ENCODE assay signal across 9 cellular contexts in genomic region chr4:6658204-6658585, GRCh38. TPM values are rescaled to one million over a fixed set of nuclear protein-coding genes. Genes with fewer than 3 reads are reported as not detected.
A peak's percentile ranks its signal among the peaks of the same experiment; 100 is the strongest.
DNase-seq lines count a peak whose midpoint lies in the region; ATAC-seq and TF ChIP-seq lines count a peak whose summit lies in the region.
"Had no signal": no experiment of that assay in that cellular context is flagged by ENCODE, and none has a peak within 500 bp of the region (broad histone marks: within the 10 kb centered on the region; RNA-seq: fewer than 3 reads in every experiment).

No MANE protein-coding gene starts in this region.

- no peak overlapping the region for H3K27ac Mint-ChIP-seq in activated CD8-positive, alpha-beta memory T cell treated with anti-CD3 and anti-CD28 coated beads, Interleukin-2, amount 10 ng/mL, durations not matched to agents 7 days and 5 days
- H3K27ac Mint-ChIP-seq: nephron progenitor cell had no signal

- CTCF ChIA-PET in activated CD8-positive, alpha-beta memory T cell treated with anti-CD3 and anti-CD28 coated beads, Interleukin-2, amount 10 ng/mL, durations not matched to agents 7 days and 5 days (lab: Charles Lee) = interaction anchor here (1.2 to 1.7 kb wide), 5 partner anchors 10 to 425 kb away, joined by 3 to 5 read pairs (median 3); partner anchors contain the start of genes BLOC1S4 and MAN2B2

- no peak for TF ChIP-seq POLR2A in tibial nerve (IDR thresholded peaks at IDR 0.05)

- no peaks in the 10 kb centered on the region for H3K9me3 ChIP-seq in colonic mucosa
- H3K9me3 ChIP-seq in mucosa of stomach (ENCODE audit: control insufficient read depth, low read length) = no peaks in the 10 kb centered on the region
- no peaks in the 10 kb centered on the region for H3K9me3 ChIP-seq in tibial nerve

- H3K9me3 Mint-ChIP-seq in activated CD8-positive, alpha-beta memory T cell treated with anti-CD3 and anti-CD28 coated beads, Interleukin-2, amount 10 ng/mL, durations not matched to agents 7 days and 5 days (ENCODE audit: low read depth) = no peaks in the 10 kb centered on the region

- intact Hi-C loops in colonic mucosa (cut with DNase I) = no loop called here

- TF ChIP-seq CTCF in colonic mucosa (IDR thresholded peaks at IDR 0.05) (no peak), tibial nerve (IDR thresholded peaks at IDR 0.05) (no peak)

- H3K4me1 ChIP-seq in colonic mucosa (no peaks in the 10 kb centered on the region), mucosa of stomach (ENCODE audit: control insufficient read depth, insufficient read depth, low read length) (peaks cover 6% of the 10 kb centered on the region), tibial nerve (peaks cover 0 to 16% (median 5%) of the 10 kb centered on the region in 4 donors)

- ATAC-seq in activated CD8-positive, alpha-beta memory T cell treated with anti-CD3 and anti-CD28 coated beads, Interleukin-2, amount 10 ng/mL, durations not matched to agents 7 days and 5 days = no peak
- ATAC-seq in HG03439 (IDR thresholded peaks at IDR 0.05; ENCODE audit: unreplicated experiment) (no peak), GM21619 (IDR thresholded peaks at IDR 0.05; ENCODE audit: unreplicated experiment) (no peak)

- H3K36me3 ChIP-seq in colonic mucosa (no peaks in the 10 kb centered on the region), mucosa of stomach (ENCODE audit: control insufficient read depth, insufficient read depth, low read length) (no peaks in the 10 kb centered on the region), tibial nerve (no peaks in the 10 kb centered on the region)

- H3K4me3 ChIP-seq in colonic mucosa (no peak overlapping the region), mucosa of stomach (ENCODE audit: low read length) (no peak overlapping the region), tibial nerve (peak overlapping the region; percentile 31 to 55 (median 43))

- TF ChIP-seq EP300 in tibial nerve (IDR thresholded peaks at IDR 0.05) = no peak

- 88 to 89% methylated on average over 7 of the region's 7 CpGs for WGBS in tibial nerve, 2 donors

- peaks cover 8% of the 10 kb centered on the region for H3K4me1 Mint-ChIP-seq in activated CD8-positive, alpha-beta memory T cell treated with anti-CD3 and anti-CD28 coated beads, Interleukin-2, amount 10 ng/mL, durations not matched to agents 7 days and 5 days

- H3K9ac ChIP-seq in colonic mucosa (ENCODE audit: low read depth in 2 of 2, low read length in 2 of 2) (peak overlapping the region in 1 of 2 donors; percentile 43), mucosa of stomach (ENCODE audit: low read length) (peak overlapping the region; percentile 43)

- H3K27ac ChIP-seq in colonic mucosa (peak overlapping the region; percentile 21), tibial nerve (peak overlapping the region in 3 of 4 donors; percentile 68 to 72 (median 72))

- H3K4me3 Mint-ChIP-seq in activated CD8-positive, alpha-beta memory T cell treated with anti-CD3 and anti-CD28 coated beads, Interleukin-2, amount 10 ng/mL, durations not matched to agents 7 days and 5 days = peak overlapping the region; percentile 67
- H3K4me3 Mint-ChIP-seq: nephron progenitor cell had no signal

- peaks cover 38% of the 10 kb centered on the region for H3K27me3 Mint-ChIP-seq in activated CD8-positive, alpha-beta memory T cell treated with anti-CD3 and anti-CD28 coated beads, Interleukin-2, amount 10 ng/mL, durations not matched to agents 7 days and 5 days

- no peak for DNase-seq in activated CD8-positive, alpha-beta memory T cell treated with anti-CD3 and anti-CD28 coated beads, Interleukin-2, amount 10 ng/mL, durations not matched to agents 7 days and 5 days
- no peak for DNase-seq in activated CD8-positive, alpha-beta memory T cell treated with anti-CD3 and anti-CD28 coated beads, Interleukin-2, amount 50 U/mL, for 4 hours
- DNase-seq in colonic mucosa = no peak
- DNase-seq in tibial nerve (ENCODE audit: low spot score in 2 of 2) = no peak
- DNase-seq in HUDEP-2 (lab: John Stamatoyannopoulos, UW; ENCODE audit: unreplicated experiment in 76 of 76) = no peak

- H3K27me3 ChIP-seq in colonic mucosa = peaks cover under 1% of the 10 kb centered on the region
- peaks cover 29% of the 10 kb centered on the region for H3K27me3 ChIP-seq in mucosa of stomach (ENCODE audit: control insufficient read depth, insufficient read depth, low read length)
- peaks cover 0 to 1% of the 10 kb centered on the region in 2 donors for H3K27me3 ChIP-seq in tibial nerve

- H3K36me3 Mint-ChIP-seq in activated CD8-positive, alpha-beta memory T cell treated with anti-CD3 and anti-CD28 coated beads, Interleukin-2, amount 10 ng/mL, durations not matched to agents 7 days and 5 days = no peaks in the 10 kb centered on the region

RNA-seq across cellular contexts. Expression of gene MRFAP1, which starts 17.7 kb away (rescaled TPM):
- total RNA-seq in activated CD8-positive, alpha-beta memory T cell treated with anti-CD3 and anti-CD28 coated beads, Interleukin-2, amount 10 ng/mL, durations not matched to agents 7 days and 5 days = 100 to 1,000 TPM; 109 to 122 TPM
- total RNA-seq in colonic mucosa (100 to 1,000 TPM; 214 to 274 TPM), tibial nerve (100 to 1,000 TPM; 176 to 300 (median 202) TPM)

RNA-seq across cellular contexts. Expression of gene S100P, which starts 35.5 kb away (rescaled TPM):
- total RNA-seq in activated CD8-positive, alpha-beta memory T cell treated with anti-CD3 and anti-CD28 coated beads, Interleukin-2, amount 10 ng/mL, durations not matched to agents 7 days and 5 days = 1 to 10 TPM; 1.3 to 5.6 TPM
- 100 to 1,000 TPM; 137 to 547 TPM for total RNA-seq in colonic mucosa
- total RNA-seq in tibial nerve = not detected

RNA-seq across cellular contexts. Expression of gene MRFAP1L1, which starts 51.5 kb away (rescaled TPM):
- total RNA-seq in activated CD8-positive, alpha-beta memory T cell treated with anti-CD3 and anti-CD28 coated beads, Interleukin-2, amount 10 ng/mL, durations not matched to agents 7 days and 5 days = 10 to 100 TPM; 60.7 to 61.9 TPM
- 10 to 100 TPM; 33.6 to 37.4 TPM for total RNA-seq in colonic mucosa
- 10 to 100 TPM; 51.6 to 76.6 (median 59.6) TPM for total RNA-seq in tibial nerve

RNA-seq across cellular contexts. Expression of gene BLOC1S4, which starts 57.8 kb away (rescaled TPM):
- total RNA-seq in activated CD8-positive, alpha-beta memory T cell treated with anti-CD3 and anti-CD28 coated beads, Interleukin-2, amount 10 ng/mL, durations not matched to agents 7 days and 5 days = 10 to 100 TPM; 21.8 to 22.3 TPM
- total RNA-seq in colonic mucosa = 10 to 100 TPM; 14.4 to 16.4 TPM
- total RNA-seq in tibial nerve = 10 to 100 TPM; 18.0 to 32.8 (median 28.3) TPM

Comparison
In these comparisons a context has a peak if more than half of its experiments do, and no peak if none do; other contexts are left out.
1. H3K4me3 ChIP-seq: peak in tibial nerve (4 of 4); none in colonic mucosa (single experiment) and mucosa of stomach (single experiment).
2. RNA of gene S100P, which starts 35.5 kb away (total RNA-seq): 137 to 547 TPM in colonic mucosa; 1.3 to 5.6 TPM in activated CD8-positive, alpha-beta memory T cell treated with anti-CD3 and anti-CD28 coated beads, Interleukin-2, amount 10 ng/mL, durations not matched to agents 7 days and 5 days and not detected in tibial nerve; every median in the first group is over 10 times any median in the second.